In genomic region chr6:136745300-136745699, GRCh38 we compare ENCODE assay signal across 27 cellular contexts. TPM values are rescaled to one million over a fixed set of nuclear protein-coding genes. Genes with fewer than 3 reads are reported as not detected.
DNase-seq lines count a peak whose midpoint lies in the region; ATAC-seq, FAIRE-seq and TF ChIP-seq lines count a peak whose summit lies in the region.
"Had no signal": no experiment of that assay in that cellular context is flagged by ENCODE, and none has a peak within 500 bp of the region (broad histone marks: within the 10 kb centered on the region; RNA-seq: fewer than 3 reads in every experiment).

No MANE protein-coding gene starts in this region.

- H2AFZ ChIP-seq in astrocyte (ENCODE audit: low read depth, low read length) (no peak overlapping the region), osteoblast (ENCODE audit: low read length) (peak overlapping the region; percentile 24)
- H2AFZ ChIP-seq: PC-9 had no signal

- H3K9me3 ChIP-seq in astrocyte (ENCODE audit: insufficient read depth, low read depth, low read length) (no peaks in the 10 kb centered on the region), left ventricle myocardium inferior (replicated peaks) (no peaks in the 10 kb centered on the region), osteoblast (ENCODE audit: low read depth, low read length) (no peaks in the 10 kb centered on the region)
- H3K9me3 ChIP-seq: lower lobe of right lung, MG63, right lobe of liver had no signal

- H3K9me3 Mint-ChIP-seq in IgD-negative memory B cell (peaks cover 0 to 3% (median 0%) of the 10 kb centered on the region in 3 donors), astrocyte (ENCODE audit: unreplicated experiment) (no peaks in the 10 kb centered on the region)
- H3K9me3 Mint-ChIP-seq: activated naive CD4-positive, alpha-beta T cell treated with anti-CD3 and anti-CD28 coated beads, Interleukin-2, amount 50 U/mL, for 24 hours; activated T-helper 2 cell treated with anti-CD3 and anti-CD28 coated beads, Interferon-gamma antibody, Interleukin-2, Interleukin-4, amounts not matched to agents 10 μg/mL and 5 μg/mL and 100 μg/mL, durations not matched to agents 14 hours and 24 hours and 36 hours; endodermal cell had no signal

- H3K27me3 Mint-ChIP-seq in IgD-negative memory B cell (no peaks in the 10 kb centered on the region), astrocyte (ENCODE audit: low read depth, unreplicated experiment) (no peaks in the 10 kb centered on the region)
- H3K27me3 Mint-ChIP-seq: activated naive CD4-positive, alpha-beta T cell treated with anti-CD3 and anti-CD28 coated beads, Interleukin-2, amount 50 U/mL, for 24 hours had no signal

- H3K4me3 ChIP-seq in astrocyte (ENCODE audit: insufficient read depth, low read depth, low read length) (no peak overlapping the region), left ventricle myocardium inferior (peak overlapping the region; percentile 35), osteoblast (ENCODE audit: insufficient read depth, low read length) (peak overlapping the region; percentile 9)
- H3K4me3 ChIP-seq: lower lobe of right lung, MG63, PC-9, right lobe of liver had no signal

- peaks cover 13% of the 10 kb centered on the region for H3K79me2 ChIP-seq in astrocyte (ENCODE audit: insufficient read depth, low read length)
- H3K79me2 ChIP-seq in osteoblast (ENCODE audit: insufficient read depth, low read length) = peaks cover 34% of the 10 kb centered on the region

- peaks cover 4% of the 10 kb centered on the region for H3K36me3 Mint-ChIP-seq in IgD-negative memory B cell
- H3K36me3 Mint-ChIP-seq in astrocyte (ENCODE audit: low read depth, unreplicated experiment) = no peaks in the 10 kb centered on the region

- H3K4me1 Mint-ChIP-seq in IgD-negative memory B cell (peaks cover 13 to 23% (median 16%) of the 10 kb centered on the region in 3 donors), astrocyte (ENCODE audit: low read depth, unreplicated experiment) (peaks cover under 1% of the 10 kb centered on the region)

- H3K4me2 ChIP-seq in astrocyte (ENCODE audit: low read length) (peak overlapping the region; percentile 16), osteoblast (ENCODE audit: insufficient read depth, low read length) (peak overlapping the region; percentile 14)
- H3K4me2 ChIP-seq: PC-9 had no signal

- no peak for FAIRE-seq in astrocyte (lab: Jason Lieb, UNC)
- FAIRE-seq: HTR-8/SVneo had no signal

- H4K20me1 ChIP-seq in astrocyte (ENCODE audit: insufficient read depth, low read length) (peaks cover 5% of the 10 kb centered on the region), osteoblast (ENCODE audit: insufficient read depth, low read length) (no peaks in the 10 kb centered on the region)

- no peak overlapping the region for H3K4me3 Mint-ChIP-seq in IgD-negative memory B cell
- no peak overlapping the region for H3K4me3 Mint-ChIP-seq in astrocyte (ENCODE audit: unreplicated experiment)
- H3K4me3 Mint-ChIP-seq: activated CD8-positive, alpha-beta T cell treated with anti-CD3 and anti-CD28 coated beads, Interleukin-2, amount 10 ng/mL, durations not matched to agents 7 days and 5 days; activated naive CD4-positive, alpha-beta T cell treated with anti-CD3 and anti-CD28 coated beads, Interleukin-2, amount 50 U/mL, for 24 hours; endodermal cell had no signal

- H3K9ac ChIP-seq in astrocyte (ENCODE audit: low read length) = no peak overlapping the region

- H3K4me1 ChIP-seq in astrocyte (ENCODE audit: insufficient read depth, low read length) = no peaks in the 10 kb centered on the region
- H3K4me1 ChIP-seq in left ventricle myocardium inferior = peaks cover 50% of the 10 kb centered on the region
- H3K4me1 ChIP-seq in osteoblast (ENCODE audit: insufficient read depth, low read length) = no peaks in the 10 kb centered on the region
- H3K4me1 ChIP-seq: right lobe of liver had no signal

- TF ChIP-seq CTCF in astrocyte (IDR thresholded peaks at IDR 0.05; ENCODE audit: insufficient read depth, low read depth, low read length) (no peak), left ventricle myocardium inferior (IDR thresholded peaks at IDR 0.05; ENCODE audit: borderline replicate concordance) (no peak), osteoblast (IDR thresholded peaks at IDR 0.05; ENCODE audit: extremely low read depth, low read depth, low read length) (no peak)

- no peak for DNase-seq in astrocyte (ENCODE audit: low read depth)
- DNase-seq in left ventricle myocardium inferior = no peak
- DNase-seq in osteoblast (ENCODE audit: insufficient read length, low spot score, missing footprints) = no peak
- no peak for DNase-seq in NK-92 (lab: John Stamatoyannopoulos, UW; ENCODE audit: unreplicated experiment)
- DNase-seq in NCI-H2107 treated with DMSO at 0.1 percent for 48 hours (lab: John Stamatoyannopoulos, UW; ENCODE audit: unreplicated experiment) = no peak
- DNase-seq: activated CD4-positive, alpha-beta T cell treated with anti-CD3 and anti-CD28 coated beads for 1 hour; activated CD8-positive, alpha-beta T cell treated with anti-CD3 and anti-CD28 coated beads, Interleukin-2, amount 10 ng/mL, durations not matched to agents 7 days and 5 days; amniotic stem cell; EL; KG1; lower lobe of right lung; MG63; NCI-H2029; NCI-H526; PC-9; right lobe of liver; stimulated activated CD4-positive, alpha-beta T cell treated with anti-CD3 and anti-CD28 coated beads, Interleukin-12 subunit alpha, Interleukin-12 subunit beta, amount 100 ng/mL, for 4 hours; stimulated activated CD4-positive, alpha-beta T cell treated with anti-CD3 and anti-CD28 coated beads, Interleukin-2, amount 100 ng/mL, for 48 hours; trophoblast cell had no signal

- H3K36me3 ChIP-seq in astrocyte (ENCODE audit: insufficient read depth, low read length) (no peaks in the 10 kb centered on the region), left ventricle myocardium inferior (no peaks in the 10 kb centered on the region), osteoblast (ENCODE audit: insufficient read depth, low read length) (no peaks in the 10 kb centered on the region)
- H3K36me3 ChIP-seq: lower lobe of right lung, MG63, right lobe of liver had no signal

- no peak overlapping the region for H3K27ac ChIP-seq in astrocyte (ENCODE audit: low read depth, low read length)
- peak overlapping the region; percentile 64 for H3K27ac ChIP-seq in left ventricle myocardium inferior (replicated peaks)
- no peak overlapping the region for H3K27ac ChIP-seq in osteoblast (ENCODE audit: low read depth, low read length)
- H3K27ac ChIP-seq: lower lobe of right lung, PC-9, right lobe of liver had no signal

- intact Hi-C loops in left ventricle myocardium inferior (cut with micrococcal nuclease) = no loop called here

- no peaks in the 10 kb centered on the region for H3K27me3 ChIP-seq in astrocyte (ENCODE audit: insufficient read depth, low read length)
- H3K27me3 ChIP-seq in left ventricle myocardium inferior (ENCODE audit: low read depth) = no peaks in the 10 kb centered on the region
- H3K27me3 ChIP-seq in osteoblast (ENCODE audit: insufficient read depth, low read length) = no peaks in the 10 kb centered on the region
- H3K27me3 ChIP-seq: MG63, right lobe of liver had no signal

- no peak for ATAC-seq in GM18868 (IDR thresholded peaks at IDR 0.05; ENCODE audit: unreplicated experiment)
- no peak for ATAC-seq in HG03095 (IDR thresholded peaks at IDR 0.05; ENCODE audit: unreplicated experiment)
- ATAC-seq: activated CD8-positive, alpha-beta T cell treated with anti-CD3 and anti-CD28 coated beads, Interleukin-2, amount 10 ng/mL, durations not matched to agents 7 days and 5 days; esophagus mucosa; lower lobe of right lung; right lobe of liver had no signal

- H3K27ac Mint-ChIP-seq in IgD-negative memory B cell (peak overlapping the region in 2 of 3 donors; percentile 2 to 59), astrocyte (ENCODE audit: unreplicated experiment) (no peak overlapping the region)
- H3K27ac Mint-ChIP-seq: activated CD8-positive, alpha-beta T cell treated with anti-CD3 and anti-CD28 coated beads, Interleukin-2, amount 10 ng/mL, durations not matched to agents 7 days and 5 days; activated naive CD4-positive, alpha-beta T cell treated with anti-CD3 and anti-CD28 coated beads, Interleukin-2, amount 50 U/mL, for 24 hours; activated T-helper 2 cell treated with anti-CD3 and anti-CD28 coated beads, Interferon-gamma antibody, Interleukin-2, Interleukin-4, amounts not matched to agents 10 μg/mL and 5 μg/mL and 100 μg/mL, durations not matched to agents 14 hours and 24 hours and 36 hours; endodermal cell had no signal

RNA-seq across cellular contexts. Expression of gene MAP3K5, which starts 47.0 kb away (rescaled TPM):
- polyA plus RNA-seq in IgD-negative memory B cell = 6.0 TPM
- total RNA-seq in astrocyte (1.7 TPM in 2 replicates), left ventricle myocardium inferior (44.1 TPM), osteoblast (7.4 and 8.3 TPM in 2 replicates)
